ENCODE assay signal across 32 cellular contexts in genomic region chrX:107758231-107758766, GRCh38. TPM values are rescaled to one million over a fixed set of nuclear protein-coding genes. Genes with fewer than 3 reads are reported as not detected.
"Had no signal": no experiment of that assay in that cellular context is flagged by ENCODE, and none has a peak within 500 bp of the region (broad histone marks: within the 10 kb centered on the region; RNA-seq: fewer than 3 reads in every experiment).

No MANE protein-coding gene starts in this region.

- H3K27ac ChIP-seq: coronary artery, esophagus squamous epithelium, lower lobe of right lung, neutrophil, pancreas, right lobe of liver, stomach, thyroid gland had no signal

- DNase-seq: effector memory CD8-positive, alpha-beta T cell; erythroblast; esophagus squamous epithelium; foreskin melanocyte; head of caudate nucleus; left ventricle myocardium superior; lower lobe of right lung; naive thymus-derived CD8-positive, alpha-beta T cell; nephron progenitor cell; pancreas; right lobe of liver; stimulated activated CD4-positive, alpha-beta T cell treated with anti-CD3 and anti-CD28 coated beads, Interleukin-12 subunit alpha, Interleukin-12 subunit beta, amount 100 ng/mL, for 4 hours; stimulated activated CD4-positive, alpha-beta T cell treated with anti-CD3 and anti-CD28 coated beads, Interleukin-1b, Interleukin-23, amount 100 ng/mL, for 48 hours; stimulated activated CD4-positive, alpha-beta T cell treated with anti-CD3 and anti-CD28 coated beads, Interleukin-4, amount 100 ng/mL, for 1 hour; stimulated activated CD8-positive, alpha-beta memory T cell treated with anti-CD3 and anti-CD28 coated beads, Interleukin-4, amount 100 ng/mL, for 48 hours; stimulated activated naive CD4-positive, alpha-beta T cell treated with Interleukin-2 at 50 U/mL for 16 hours; stomach; thyroid gland; trophoblast cell had no signal

- H3K4me1 ChIP-seq: thyroid gland had no signal

- ATAC-seq: left ventricle myocardium superior; lower lobe of right lung; naive thymus-derived CD8-positive, alpha-beta T cell; pancreas; right lobe of liver had no signal

- H3K27me3 ChIP-seq: esophagus squamous epithelium, neutrophil, pancreas, right lobe of liver, thyroid gland had no signal

- FAIRE-seq: endometrium, keratinocyte, pancreas had no signal

- H3K9me3 ChIP-seq: esophagus squamous epithelium, lower lobe of right lung, neutrophil, pancreas, right lobe of liver, stomach, thyroid gland had no signal

- H3K4me3 ChIP-seq: coronary artery, esophagus squamous epithelium, lower lobe of right lung, pancreas, right lobe of liver, smooth muscle cell, stomach, thyroid gland had no signal

- H3K36me3 ChIP-seq: esophagus squamous epithelium, lower lobe of right lung, neutrophil, pancreas, right lobe of liver, thyroid gland had no signal

- H3K4me2 ChIP-seq: smooth muscle cell had no signal

RNA-seq across cellular contexts. Expression of gene NCBP2L, which starts 19.2 kb away (rescaled TPM):
- total RNA-seq: dermis microvascular lymphatic vessel endothelial cell; esophagus squamous epithelium; glomerular endothelial cell; left ventricle myocardium superior; lower lobe of right lung; mesenteric fat pad; myocyte; naive thymus-derived CD8-positive, alpha-beta T cell; posterior vena cava; right lobe of liver; smooth muscle cell; stomach; subcutaneous adipose tissue; temporal lobe; thyroid gland; urinary bladder had no signal
- polyA plus RNA-seq: keratinocyte, smooth muscle cell, urinary bladder had no signal
